ENCODE assay signal across 1 cellular context in the genomic region with DNA sequence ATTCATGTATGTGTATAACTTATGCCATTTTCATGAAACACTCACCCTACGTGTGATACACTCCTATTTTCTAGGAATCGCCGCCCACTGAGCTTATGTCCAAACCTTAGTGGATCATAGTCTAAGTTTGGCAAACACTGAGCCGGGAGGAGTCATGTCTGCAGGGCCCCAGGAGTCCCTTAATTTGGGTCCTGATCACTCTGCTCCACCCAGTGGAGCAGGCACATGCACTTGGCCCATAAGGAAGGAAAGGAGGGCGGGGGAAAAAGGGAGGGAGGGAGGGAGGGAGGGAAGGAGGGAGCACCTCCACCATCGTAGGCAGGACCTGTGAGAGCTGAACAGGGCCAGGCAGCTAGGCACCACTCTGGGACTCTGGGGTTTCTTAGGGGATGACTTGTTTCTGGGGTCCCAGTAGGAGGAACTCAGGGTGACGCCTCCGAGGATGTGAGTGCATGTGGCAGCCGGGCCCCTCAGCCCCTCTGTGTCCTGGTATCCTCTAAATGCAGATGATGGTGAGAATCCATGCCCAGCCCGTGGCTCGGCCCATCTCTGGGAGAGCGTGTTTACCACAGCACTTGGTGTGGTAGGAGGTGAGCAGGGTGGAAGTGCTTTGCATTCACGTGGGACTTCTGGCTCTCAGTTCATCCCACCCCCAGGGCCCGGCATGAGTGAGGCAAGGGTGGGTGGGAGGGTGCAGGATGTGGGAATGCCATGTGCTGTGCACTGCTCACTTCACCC.
TF ChIP-seq lines count a peak whose summit lies in the region.

No MANE protein-coding gene starts in this region.

TF ChIP-seq in IMR-90, 13 proteins besides CTCF, POLR2A, EP300 and RAD21 (continued from another document):
- TF ChIP-seq FOS (IDR thresholded peaks at IDR 0.05; ENCODE audit: low read depth, low read length) (no peak), CEBPB (IDR thresholded peaks at IDR 0.05; ENCODE audit: low read depth, low read length) (no peak), RFX5 (IDR thresholded peaks at IDR 0.05; ENCODE audit: low read depth, low read length) (no peak), SMC3 (IDR thresholded peaks at IDR 0.05; ENCODE audit: low read depth, low read length) (no peak)
- TF ChIP-seq, protein P1, sequence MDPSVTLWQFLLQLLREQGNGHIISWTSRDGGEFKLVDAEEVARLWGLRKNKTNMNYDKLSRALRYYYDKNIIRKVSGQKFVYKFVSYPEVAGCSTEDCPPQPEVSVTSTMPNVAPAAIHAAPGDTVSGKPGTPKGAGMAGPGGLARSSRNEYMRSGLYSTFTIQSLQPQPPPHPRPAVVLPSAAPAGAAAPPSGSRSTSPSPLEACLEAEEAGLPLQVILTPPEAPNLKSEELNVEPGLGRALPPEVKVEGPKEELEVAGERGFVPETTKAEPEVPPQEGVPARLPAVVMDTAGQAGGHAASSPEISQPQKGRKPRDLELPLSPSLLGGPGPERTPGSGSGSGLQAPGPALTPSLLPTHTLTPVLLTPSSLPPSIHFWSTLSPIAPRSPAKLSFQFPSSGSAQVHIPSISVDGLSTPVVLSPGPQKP (IDR thresholded peaks at IDR 0.05; ENCODE audit: borderline replicate concordance, low read depth, low read length): no peak
